1 cellular context compared by ENCODE assay signal in the genomic region with DNA sequence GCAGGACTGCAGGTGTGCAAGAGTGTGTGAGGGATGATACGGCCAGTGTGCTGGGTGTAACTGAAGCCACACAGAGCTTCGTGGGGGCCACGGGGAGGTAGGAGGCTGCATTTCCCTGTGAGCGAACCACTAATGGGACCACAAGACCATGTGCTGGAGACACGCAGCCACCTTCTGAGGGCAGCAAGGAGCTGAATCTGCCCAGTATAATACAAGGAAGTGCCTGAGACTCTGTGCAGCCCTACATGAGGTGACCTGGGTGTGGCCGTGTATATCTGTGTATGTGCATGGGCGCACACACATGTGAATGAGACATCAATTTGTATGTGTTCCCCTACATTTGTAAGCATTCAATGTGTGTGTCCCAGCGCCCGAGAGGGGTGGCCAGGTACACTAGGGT.
TF ChIP-seq lines count a peak whose summit lies in the region.

No MANE protein-coding gene starts in this region.

TF ChIP-seq in HepG2, 621 proteins besides CTCF, POLR2A, EP300 and RAD21:
- no peak for TF ChIP-seq RBM22 (optimal IDR thresholded peaks at IDR 0.05; ENCODE audit: low read length)
- TF ChIP-seq NAIF1 (CRISPR knock-in tag; IDR thresholded peaks at IDR 0.05; ENCODE audit: borderline replicate concordance): no peak
- TF ChIP-seq, protein P1, sequence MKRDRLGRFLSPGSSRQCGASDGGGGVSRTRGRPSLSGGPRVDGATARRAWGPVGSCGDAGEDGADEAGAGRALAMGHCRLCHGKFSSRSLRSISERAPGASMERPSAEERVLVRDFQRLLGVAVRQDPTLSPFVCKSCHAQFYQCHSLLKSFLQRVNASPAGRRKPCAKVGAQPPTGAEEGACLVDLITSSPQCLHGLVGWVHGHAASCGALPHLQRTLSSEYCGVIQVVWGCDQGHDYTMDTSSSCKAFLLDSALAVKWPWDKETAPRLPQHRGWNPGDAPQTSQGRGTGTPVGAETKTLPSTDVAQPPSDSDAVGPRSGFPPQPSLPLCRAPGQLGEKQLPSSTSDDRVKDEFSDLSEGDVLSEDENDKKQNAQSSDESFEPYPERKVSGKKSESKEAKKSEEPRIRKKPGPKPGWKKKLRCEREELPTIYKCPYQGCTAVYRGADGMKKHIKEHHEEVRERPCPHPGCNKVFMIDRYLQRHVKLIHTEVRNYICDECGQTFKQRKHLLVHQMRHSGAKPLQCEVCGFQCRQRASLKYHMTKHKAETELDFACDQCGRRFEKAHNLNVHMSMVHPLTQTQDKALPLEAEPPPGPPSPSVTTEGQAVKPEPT (CRISPR knock-in tag; IDR thresholded peaks at IDR 0.05; ENCODE audit: low read depth): no peak
- TF ChIP-seq ZNF230 (CRISPR knock-in tag; IDR thresholded peaks at IDR 0.05): no peak
- no peak for TF ChIP-seq ZNF605 (CRISPR knock-in tag; IDR thresholded peaks at IDR 0.05)
- TF ChIP-seq GMEB2 (CRISPR knock-in tag; IDR thresholded peaks at IDR 0.05; ENCODE audit: low read depth): no peak
- TF ChIP-seq NRL (CRISPR knock-in tag; IDR thresholded peaks at IDR 0.05; ENCODE audit: borderline replicate concordance): no peak
- no peak for TF ChIP-seq ZFAT (CRISPR knock-in tag; conservative IDR thresholded peaks at IDR 0.05)
- TF ChIP-seq, protein P2, sequence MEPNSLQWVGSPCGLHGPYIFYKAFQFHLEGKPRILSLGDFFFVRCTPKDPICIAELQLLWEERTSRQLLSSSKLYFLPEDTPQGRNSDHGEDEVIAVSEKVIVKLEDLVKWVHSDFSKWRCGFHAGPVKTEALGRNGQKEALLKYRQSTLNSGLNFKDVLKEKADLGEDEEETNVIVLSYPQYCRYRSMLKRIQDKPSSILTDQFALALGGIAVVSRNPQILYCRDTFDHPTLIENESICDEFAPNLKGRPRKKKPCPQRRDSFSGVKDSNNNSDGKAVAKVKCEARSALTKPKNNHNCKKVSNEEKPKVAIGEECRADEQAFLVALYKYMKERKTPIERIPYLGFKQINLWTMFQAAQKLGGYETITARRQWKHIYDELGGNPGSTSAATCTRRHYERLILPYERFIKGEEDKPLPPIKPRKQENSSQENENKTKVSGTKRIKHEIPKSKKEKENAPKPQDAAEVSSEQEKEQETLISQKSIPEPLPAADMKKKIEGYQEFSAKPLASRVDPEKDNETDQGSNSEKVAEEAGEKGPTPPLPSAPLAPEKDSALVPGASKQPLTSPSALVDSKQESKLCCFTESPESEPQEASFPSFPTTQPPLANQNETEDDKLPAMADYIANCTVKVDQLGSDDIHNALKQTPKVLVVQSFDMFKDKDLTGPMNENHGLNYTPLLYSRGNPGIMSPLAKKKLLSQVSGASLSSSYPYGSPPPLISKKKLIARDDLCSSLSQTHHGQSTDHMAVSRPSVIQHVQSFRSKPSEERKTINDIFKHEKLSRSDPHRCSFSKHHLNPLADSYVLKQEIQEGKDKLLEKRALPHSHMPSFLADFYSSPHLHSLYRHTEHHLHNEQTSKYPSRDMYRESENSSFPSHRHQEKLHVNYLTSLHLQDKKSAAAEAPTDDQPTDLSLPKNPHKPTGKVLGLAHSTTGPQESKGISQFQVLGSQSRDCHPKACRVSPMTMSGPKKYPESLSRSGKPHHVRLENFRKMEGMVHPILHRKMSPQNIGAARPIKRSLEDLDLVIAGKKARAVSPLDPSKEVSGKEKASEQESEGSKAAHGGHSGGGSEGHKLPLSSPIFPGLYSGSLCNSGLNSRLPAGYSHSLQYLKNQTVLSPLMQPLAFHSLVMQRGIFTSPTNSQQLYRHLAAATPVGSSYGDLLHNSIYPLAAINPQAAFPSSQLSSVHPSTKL (CRISPR knock-in tag; IDR thresholded peaks at IDR 0.05): no peak
- TF ChIP-seq DPF2 (CRISPR knock-in tag; IDR thresholded peaks at IDR 0.05; ENCODE audit: borderline replicate concordance, low read depth): no peak
- no peak for TF ChIP-seq TIGD3 (CRISPR knock-in tag; IDR thresholded peaks at IDR 0.05; ENCODE audit: borderline replicate concordance)
- no peak for TF ChIP-seq NCOR1 (IDR thresholded peaks at IDR 0.05; ENCODE audit: borderline replicate concordance, low read length)
- TF ChIP-seq ZFP91 (CRISPR knock-in tag; IDR thresholded peaks at IDR 0.05; ENCODE audit: borderline replicate concordance): no peak
- no peak for TF ChIP-seq IKZF4 (CRISPR knock-in tag; IDR thresholded peaks at IDR 0.05; ENCODE audit: borderline replicate concordance, low read depth, not compliant biosample characterization)
